1 cellular context compared by ENCODE assay signal in genomic region chr2:55227437-55228223, GRCh38.
TF ChIP-seq lines count a peak whose summit lies in the region.

No MANE protein-coding gene starts in this region.

TF ChIP-seq in HepG2, 621 proteins besides CTCF, POLR2A, EP300 and RAD21:
- TF ChIP-seq HNRNPK (IDR thresholded peaks at IDR 0.05; ENCODE audit: low read depth, low read length, poor library complexity, severe bottlenecking), result peak; percentile 89
